In the genomic region with DNA sequence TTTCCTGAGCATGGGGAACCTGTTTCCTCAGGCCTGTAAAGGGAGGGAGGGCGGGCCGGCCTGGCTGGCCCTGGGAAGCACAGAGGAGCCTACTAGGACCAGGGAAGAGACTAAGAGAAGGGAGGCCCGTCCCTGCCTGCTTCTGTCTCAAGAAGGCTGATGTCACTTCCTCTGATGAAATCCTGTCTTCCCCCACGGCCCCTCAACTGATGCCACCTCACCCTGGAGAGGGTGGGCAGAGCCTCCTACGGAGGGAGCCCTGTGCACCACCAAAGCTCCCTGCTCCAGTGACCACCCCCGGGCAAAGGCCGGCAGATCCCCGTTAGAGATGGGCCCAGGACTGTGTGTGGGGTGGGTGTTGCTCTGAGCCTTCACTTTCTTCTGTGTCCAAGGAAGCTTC, we compare ENCODE assay signal across 11 cellular contexts. TPM values are rescaled to one million over a fixed set of nuclear protein-coding genes. Genes with fewer than 3 reads are reported as not detected.
DNase-seq lines count a peak whose midpoint lies in the region; ATAC-seq and TF ChIP-seq lines count a peak whose summit lies in the region.
"Had no signal": no experiment of that assay in that cellular context is flagged by ENCODE, and none has a peak within 500 bp of the region (broad histone marks: within the 10 kb centered on the region; RNA-seq: fewer than 3 reads in every experiment).

No MANE protein-coding gene starts in this region.

- no peak for TF ChIP-seq EP300 in SK-N-SH (IDR thresholded peaks at IDR 0.05; ENCODE audit: borderline replicate concordance in 1 of 2, low read depth in 1 of 2, low read length in 1 of 2)

- no peak overlapping the region for H3K27ac ChIP-seq in SK-N-SH (ENCODE audit: low read depth in 2 of 2, low read length in 1 of 2)
- peak overlapping the region; percentile 10 to 46 for H3K27ac ChIP-seq in right atrium auricular region
- H3K27ac ChIP-seq: prostate gland had no signal

- H3K27ac Mint-ChIP-seq in activated CD8-positive, alpha-beta memory T cell treated with anti-CD3 and anti-CD28 coated beads, Interleukin-2, amount 10 ng/mL, durations not matched to agents 7 days and 5 days: peak overlapping the region; percentile 88
- H3K27ac Mint-ChIP-seq in stimulated activated naive CD8-positive, alpha-beta T cell treated with anti-CD3 and anti-CD28 coated beads, Interleukin-15, amount 100 ng/mL, for 72 hours: peak overlapping the region; percentile 97 to 98

- H3K4me3 ChIP-seq in SK-N-SH (ENCODE audit: low read depth in 2 of 2, low read length in 1 of 2) (no peak overlapping the region), right atrium auricular region (no peak overlapping the region)
- H3K4me3 ChIP-seq: prostate gland had no signal

- no peaks in the 10 kb centered on the region for H3K9me3 Mint-ChIP-seq in activated CD8-positive, alpha-beta memory T cell treated with anti-CD3 and anti-CD28 coated beads, Interleukin-2, amount 10 ng/mL, durations not matched to agents 7 days and 5 days (ENCODE audit: low read depth)
- H3K9me3 Mint-ChIP-seq in stimulated activated naive CD8-positive, alpha-beta T cell treated with anti-CD3 and anti-CD28 coated beads, Interleukin-15, amount 100 ng/mL, for 72 hours: no peaks in the 10 kb centered on the region
- H3K9me3 Mint-ChIP-seq: brain had no signal

- H3K4me3 Mint-ChIP-seq in activated CD8-positive, alpha-beta memory T cell treated with anti-CD3 and anti-CD28 coated beads, Interleukin-2, amount 10 ng/mL, durations not matched to agents 7 days and 5 days: no peak overlapping the region
- peak overlapping the region; percentile 65 to 77 for H3K4me3 Mint-ChIP-seq in stimulated activated naive CD8-positive, alpha-beta T cell treated with anti-CD3 and anti-CD28 coated beads, Interleukin-15, amount 100 ng/mL, for 72 hours
- H3K4me3 Mint-ChIP-seq: brain had no signal

- H3K9me3 ChIP-seq in SK-N-SH (no peaks in the 10 kb centered on the region), right atrium auricular region (no peaks in the 10 kb centered on the region)
- H3K9me3 ChIP-seq: prostate gland had no signal

- DNase-seq in SK-N-SH (no peak), right atrium auricular region (ENCODE audit: low spot score) (peak; percentile 65)
- no peak for DNase-seq in activated CD8-positive, alpha-beta memory T cell treated with anti-CD3 and anti-CD28 coated beads, Interleukin-2, amount 10 ng/mL, durations not matched to agents 7 days and 5 days
- peak in 1 of 2 donors; percentile 41 for DNase-seq in stimulated activated naive CD8-positive, alpha-beta T cell treated with anti-CD3 and anti-CD28 coated beads, Interleukin-15, amount 100 ng/mL, for 72 hours
- no peak for DNase-seq in stimulated activated naive CD4-positive, alpha-beta T cell (lab: John Stamatoyannopoulos, UW)
- no peak for DNase-seq in stimulated activated CD4-positive, alpha-beta T cell treated with anti-CD3 and anti-CD28 coated beads, Interleukin-2, amount 100 ng/mL, for 48 hours
- no peak for DNase-seq in stimulated activated CD8-positive, alpha-beta memory T cell treated with anti-CD3 and anti-CD28 coated beads, Interleukin-4, amount 100 ng/mL, for 48 hours

- H3K27me3 ChIP-seq in SK-N-SH (ENCODE audit: insufficient read depth) (no peaks in the 10 kb centered on the region), right atrium auricular region (no peaks in the 10 kb centered on the region)

- POLR2A ChIA-PET in SK-N-SH (lab: Yijun Ruan, JAX): no interaction called here

- H3K4me1 Mint-ChIP-seq in activated CD8-positive, alpha-beta memory T cell treated with anti-CD3 and anti-CD28 coated beads, Interleukin-2, amount 10 ng/mL, durations not matched to agents 7 days and 5 days: peaks cover 47% of the 10 kb centered on the region
- H3K4me1 Mint-ChIP-seq in stimulated activated naive CD8-positive, alpha-beta T cell treated with anti-CD3 and anti-CD28 coated beads, Interleukin-15, amount 100 ng/mL, for 72 hours: peaks cover 62% of the 10 kb centered on the region

- ATAC-seq in SK-N-SH treated with all-trans-retinoic acid at 6 μM for 48 hours: peak; percentile 6; the same call in 2 of the 3 replicates
- ATAC-seq in activated CD8-positive, alpha-beta memory T cell treated with anti-CD3 and anti-CD28 coated beads, Interleukin-2, amount 10 ng/mL, durations not matched to agents 7 days and 5 days: peak; percentile 41
- peak; percentile 62 for ATAC-seq in stimulated activated naive CD8-positive, alpha-beta T cell treated with anti-CD3 and anti-CD28 coated beads, Interleukin-15, amount 100 ng/mL, for 72 hours
- ATAC-seq: Panc1 had no signal

- no peak overlapping the region; the same call in 1 of the 2 replicates for H2AFZ ChIP-seq in SK-N-SH (ENCODE audit: low read depth)

- no peak overlapping the region for H3K4me2 ChIP-seq in SK-N-SH

- H3K36me3 ChIP-seq in SK-N-SH (replicated peaks in 1 of 2; ENCODE audit: control insufficient read depth in 1 of 2, insufficient read depth in 2 of 2, low read length in 1 of 2) (peaks cover 0 to 3% of the 10 kb centered on the region in 2 experiments), right atrium auricular region (no peaks in the 10 kb centered on the region)
- H3K36me3 ChIP-seq: prostate gland had no signal

- no peaks in the 10 kb centered on the region for H3K27me3 Mint-ChIP-seq in activated CD8-positive, alpha-beta memory T cell treated with anti-CD3 and anti-CD28 coated beads, Interleukin-2, amount 10 ng/mL, durations not matched to agents 7 days and 5 days
- H3K27me3 Mint-ChIP-seq in stimulated activated naive CD8-positive, alpha-beta T cell treated with anti-CD3 and anti-CD28 coated beads, Interleukin-15, amount 100 ng/mL, for 72 hours: no peaks in the 10 kb centered on the region
- H3K27me3 Mint-ChIP-seq: brain had no signal

- H3K79me2 ChIP-seq in SK-N-SH (ENCODE audit: insufficient read depth): no peaks in the 10 kb centered on the region

- CTCF ChIA-PET in SK-N-SH (lab: Yijun Ruan, JAX): interaction anchor here (1.2 to 4.8 kb wide), 2 partner anchors 25 to 35 kb away, joined by 3 to 24 read pairs; no protein-coding TSS in a partner anchor
- CTCF ChIA-PET in activated CD8-positive, alpha-beta memory T cell treated with anti-CD3 and anti-CD28 coated beads, Interleukin-2, amount 10 ng/mL, durations not matched to agents 7 days and 5 days (lab: Charles Lee): interaction anchor here (1.5 to 1.8 kb wide), 2 partner anchors 35 to 82 kb away, joined by 3 to 8 read pairs; no protein-coding TSS in a partner anchor

- no peaks in the 10 kb centered on the region for H3K9me2 ChIP-seq in SK-N-SH

- no peaks in the 10 kb centered on the region for H4K20me1 ChIP-seq in SK-N-SH (ENCODE audit: insufficient read depth)

- 74% methylated on average over 5 of the region's 8 CpGs for WGBS in SK-N-SH (ENCODE audit: low lambda C conversion rate)

- no peak for TF ChIP-seq RAD21 in SK-N-SH (IDR thresholded peaks at IDR 0.05; ENCODE audit: low read length)

- no peak overlapping the region for H3K9ac ChIP-seq in SK-N-SH

- no peak for TF ChIP-seq CTCF in SK-N-SH (IDR thresholded peaks at IDR 0.05)
- no peak for TF ChIP-seq CTCF in right atrium auricular region (IDR thresholded peaks at IDR 0.05)

- H3K4me1 ChIP-seq in SK-N-SH (ENCODE audit: control insufficient read depth in 1 of 2, insufficient read depth in 2 of 2, low read depth in 1 of 2, low read length in 1 of 2): peaks cover 5 to 7% of the 10 kb centered on the region in 2 experiments; a peak in 1 of 4 replicates
- peaks cover 0 to 3% of the 10 kb centered on the region in 2 donors for H3K4me1 ChIP-seq in right atrium auricular region
- H3K4me1 ChIP-seq: prostate gland had no signal

- peaks cover 3% of the 10 kb centered on the region for H3K36me3 Mint-ChIP-seq in activated CD8-positive, alpha-beta memory T cell treated with anti-CD3 and anti-CD28 coated beads, Interleukin-2, amount 10 ng/mL, durations not matched to agents 7 days and 5 days

- no peaks in the 10 kb centered on the region for H3F3A ChIP-seq in SK-N-SH (replicated peaks; ENCODE audit: insufficient read depth)

TF ChIP-seq in SK-N-SH treated with all-trans-retinoic acid at 6 μM for 48 hours, 23 proteins besides CTCF, POLR2A, EP300 and RAD21 (continues in another document):
- TF ChIP-seq ZNF565 (CRISPR knock-in tag; conservative IDR thresholded peaks at IDR 0.05; ENCODE audit: low read depth) (no peak), ZC3H10 (CRISPR knock-in tag; IDR thresholded peaks at IDR 0.05) (no peak), ZNF70 (CRISPR knock-in tag; IDR thresholded peaks at IDR 0.05) (no peak), ZNF8 (CRISPR knock-in tag; IDR thresholded peaks at IDR 0.05) (no peak), BACH2 (CRISPR knock-in tag; IDR thresholded peaks at IDR 0.05; ENCODE audit: borderline replicate concordance) (no peak)

RNA-seq across cellular contexts. Expression of a gene that starts 1.0 kb away (rescaled TPM):
- 0.89 and 0.99 TPM in 2 replicates for polyA plus RNA-seq in SK-N-SH (2012; rRNA removed)
- polyA plus RNA-seq in SK-N-SH (2012; cell fraction: cytosol; rRNA removed): 0.30 and 0.60 TPM in 2 replicates
- 8.0 and 8.2 TPM in 2 replicates for polyA plus RNA-seq in SK-N-SH (2012; cell fraction: nucleus; rRNA removed)
- total RNA-seq in activated CD8-positive, alpha-beta memory T cell treated with anti-CD3 and anti-CD28 coated beads, Interleukin-2, amount 10 ng/mL, durations not matched to agents 7 days and 5 days: 1 to 10 TPM; 1.3 to 3.4 TPM
- 1 to 10 TPM; 2.6 to 6.2 TPM for total RNA-seq in right atrium auricular region

RNA-seq across cellular contexts. Expression of a gene that starts 14.3 kb away (rescaled TPM):
- 55.4 and 63.7 TPM in 2 replicates for polyA plus RNA-seq in SK-N-SH (2012; rRNA removed)
- polyA plus RNA-seq in SK-N-SH (2012; cell fraction: cytosol; rRNA removed): 12.7 and 18.0 TPM in 2 replicates
- 418 and 421 TPM in 2 replicates for polyA plus RNA-seq in SK-N-SH (2012; cell fraction: nucleus; rRNA removed)
- 10 to 100 TPM; 46.0 to 67.8 TPM for total RNA-seq in activated CD8-positive, alpha-beta memory T cell treated with anti-CD3 and anti-CD28 coated beads, Interleukin-2, amount 10 ng/mL, durations not matched to agents 7 days and 5 days
- total RNA-seq in right atrium auricular region: 1 to 10 TPM; 9.3 to 9.8 TPM

RNA-seq across cellular contexts. Expression of a gene that starts 56.2 kb away (rescaled TPM):
- polyA plus RNA-seq in SK-N-SH (2012; rRNA removed): 3.4 and 4.1 TPM in 2 replicates
- polyA plus RNA-seq in SK-N-SH (2012; cell fraction: cytosol; rRNA removed): 3.1 and 3.5 TPM in 2 replicates
- polyA plus RNA-seq in SK-N-SH (2012; cell fraction: nucleus; rRNA removed): 10.2 and 15.5 TPM in 2 replicates
- total RNA-seq in activated CD8-positive, alpha-beta memory T cell treated with anti-CD3 and anti-CD28 coated beads, Interleukin-2, amount 10 ng/mL, durations not matched to agents 7 days and 5 days: 1 to 10 TPM; 2.6 to 3.3 TPM
- 1 to 10 TPM; 2.1 to 8.5 TPM for total RNA-seq in right atrium auricular region

RNA-seq across cellular contexts. Expression of a gene that starts 57.4 kb away (rescaled TPM):
- 16.7 and 20.2 TPM in 2 replicates for polyA plus RNA-seq in SK-N-SH (2012; rRNA removed)
- 13.7 and 17.2 TPM in 2 replicates for polyA plus RNA-seq in SK-N-SH (2012; cell fraction: cytosol; rRNA removed)
- polyA plus RNA-seq in SK-N-SH (2012; cell fraction: nucleus; rRNA removed): 45.2 and 52.4 TPM in 2 replicates
- 10 to 100 TPM; 42.4 to 50.2 TPM for total RNA-seq in activated CD8-positive, alpha-beta memory T cell treated with anti-CD3 and anti-CD28 coated beads, Interleukin-2, amount 10 ng/mL, durations not matched to agents 7 days and 5 days
- total RNA-seq in right atrium auricular region: 10 to 100 TPM; 12.6 to 21.9 TPM

Comparison
In these comparisons a context has a peak if more than half of its experiments do, and no peak if none do; other contexts are left out.
1. ATAC-seq: peak in every context shown above with its lines; median percentile 62 in stimulated activated naive CD8-positive, alpha-beta T cell treated with anti-CD3 and anti-CD28 coated beads, Interleukin-15, amount 100 ng/mL, for 72 hours; 41 in activated CD8-positive, alpha-beta memory T cell treated with anti-CD3 and anti-CD28 coated beads, Interleukin-2, amount 10 ng/mL, durations not matched to agents 7 days and 5 days; 6 in SK-N-SH treated with all-trans-retinoic acid at 6 μM for 48 hours.
2. H3K27ac ChIP-seq: peak in right atrium auricular region (2 of 2); none in SK-N-SH (0 of 2).
3. RNA of a gene that starts 14.3 kb away (total RNA-seq): 46.0 to 67.8 TPM in activated CD8-positive, alpha-beta memory T cell treated with anti-CD3 and anti-CD28 coated beads, Interleukin-2, amount 10 ng/mL, durations not matched to agents 7 days and 5 days; 9.3 to 9.8 TPM in right atrium auricular region; every median in the first group is over 4 times any median in the second.